In genomic region chr5:17154211-17154996, GRCh38 we compare ENCODE assay signal across 16 cellular contexts.
A peak's percentile ranks its signal among the peaks of the same experiment; 100 is the strongest.
DNase-seq lines count a peak whose midpoint lies in the region; ATAC-seq and TF ChIP-seq lines count a peak whose summit lies in the region.
"Had no signal": no experiment of that assay in that cellular context is flagged by ENCODE, and none has a peak within 500 bp of the region (broad histone marks: within the 10 kb centered on the region; RNA-seq: fewer than 3 reads in every experiment).

No MANE protein-coding gene starts in this region.

- H3K4me1 ChIP-seq in breast epithelium = no peaks in the 10 kb centered on the region
- H3K4me1 ChIP-seq in SJSA1 (replicated peaks) = peaks cover 65% of the 10 kb centered on the region
- H3K4me1 ChIP-seq in ovary (ENCODE audit: insufficient read depth) = no peaks in the 10 kb centered on the region

- H3K36me3 Mint-ChIP-seq in MCF 10A (ENCODE audit: insufficient read depth, unreplicated experiment) (no peaks in the 10 kb centered on the region), type B pancreatic cell (no peaks in the 10 kb centered on the region)

- CTCF ChIA-PET in MCF 10A (lab: Yijun Ruan, JAX) = interaction anchor here (0.6 to 3.0 kb wide), 10 partner anchors 21 to 1162 kb away, joined by 3 to 22 read pairs (median 4); no protein-coding TSS in a partner anchor

- H3K27ac ChIP-seq in breast epithelium = no peak overlapping the region
- peak overlapping the region; percentile 74 for H3K27ac ChIP-seq in SJSA1
- H3K27ac ChIP-seq in ovary = no peak overlapping the region

- H3K27me3 Mint-ChIP-seq in MCF 10A (ENCODE audit: insufficient read depth, unreplicated experiment) (no peaks in the 10 kb centered on the region), type B pancreatic cell (no peaks in the 10 kb centered on the region)

- intact Hi-C loops in MCF 10A (cut with micrococcal nuclease) (no loop called here), breast epithelium (cut with DNase I; ENCODE audit: low total_unique reads) (loop anchor here (5.0 kb wide), 1 partner anchor 622 kb away; no protein-coding TSS in a partner anchor), ovary (cut with DNase I) (no loop called here)

- H3K27me3 ChIP-seq in breast epithelium (no peaks in the 10 kb centered on the region), SJSA1 (replicated peaks) (no peaks in the 10 kb centered on the region), ovary (no peaks in the 10 kb centered on the region)

- TF ChIP-seq POLR2A in breast epithelium (IDR thresholded peaks at IDR 0.05) (no peak), ovary (IDR thresholded peaks at IDR 0.05) (no peak)

- DNase-seq in MCF 10A (ENCODE audit: unreplicated experiment) (peak; percentile 56), breast epithelium (ENCODE audit: low spot score in 2 of 2) (no peak), SJSA1 (ENCODE audit: low read depth in 1 of 2, low spot score in 2 of 2) (peak in 1 of 2 experiments; percentile 91), NCI-H345 treated with DMSO at 0.1 percent for 48 hours (lab: John Stamatoyannopoulos, UW; ENCODE audit: unreplicated experiment) (no peak), type B pancreatic cell (ENCODE audit: extremely low spot score, unreplicated experiment) (no peak), ovary (no peak)
- DNase-seq in effector CD8-positive, alpha-beta T cell (lab: John Stamatoyannopoulos, UW) = no peak
- DNase-seq: ACHN; activated CD4-positive, alpha-beta T cell treated with anti-CD3 and anti-CD28 coated beads, Interleukin-2, amount 50 U/mL, for 48 hours; activated naive CD4-positive, alpha-beta T cell; cortex of kidney; DND-41; Kasumi-1; NCI-H526 treated with DMSO at 0.1 percent for 48 hours; T-helper 1 cell had no signal

- H3K4me1 Mint-ChIP-seq in MCF 10A (ENCODE audit: insufficient read depth, unreplicated experiment) = peaks cover 31% of the 10 kb centered on the region
- H3K4me1 Mint-ChIP-seq in type B pancreatic cell (ENCODE audit: unreplicated experiment) = no peaks in the 10 kb centered on the region

- TF ChIP-seq EP300 in ovary (IDR thresholded peaks at IDR 0.05) = no peak

- H3K4me3 Mint-ChIP-seq in MCF 10A (ENCODE audit: unreplicated experiment) (no peak overlapping the region), type B pancreatic cell (no peak overlapping the region)

- 89 to 94% (median 93%) methylated on average over 5 of the region's 5 CpGs for WGBS in ovary, 3 donors

- H3K9me3 Mint-ChIP-seq in MCF 10A (ENCODE audit: unreplicated experiment) = no peaks in the 10 kb centered on the region
- no peaks in the 10 kb centered on the region for H3K9me3 Mint-ChIP-seq in type B pancreatic cell

- no TSS peak for BruUV-seq in MCF 10A (replicated peaks; lab: Mats Ljungman, UMichigan)

- H3K9me3 ChIP-seq in breast epithelium = no peaks in the 10 kb centered on the region
- 0 out of 2 replicates have a peak, but pooled peaks cover 3% of the 10 kb centered on the region for H3K9me3 ChIP-seq in SJSA1 (replicated peaks)
- no peaks in the 10 kb centered on the region for H3K9me3 ChIP-seq in ovary

- peak; percentile 84 for ATAC-seq in esophagus mucosa

- POLR2A ChIA-PET in MCF 10A (lab: Yijun Ruan, JAX) = interaction anchor here (0.6 to 1.1 kb wide), 3 partner anchors 43 to 1236 kb away, joined by 3 to 5 read pairs (median 4); partner anchors contain the start of gene MYO10

- no peak for TF ChIP-seq CTCF in MCF 10A (IDR thresholded peaks at IDR 0.05; ENCODE audit: unreplicated experiment)
- TF ChIP-seq CTCF in breast epithelium (IDR thresholded peaks at IDR 0.05) = no peak
- no peak for TF ChIP-seq CTCF in type B pancreatic cell (conservative IDR thresholded peaks at IDR 0.05)
- TF ChIP-seq CTCF in ovary (IDR thresholded peaks at IDR 0.05) = no peak

- no peaks in the 10 kb centered on the region for H3K36me3 ChIP-seq in breast epithelium
- H3K36me3 ChIP-seq in SJSA1 = no peaks in the 10 kb centered on the region
- H3K36me3 ChIP-seq in ovary = no peaks in the 10 kb centered on the region

- H3K27ac Mint-ChIP-seq in MCF 10A (ENCODE audit: low read depth, unreplicated experiment) (no peak overlapping the region), type B pancreatic cell (no peak overlapping the region)

- H3K4me3 ChIP-seq in breast epithelium (no peak overlapping the region), SJSA1 (no peak overlapping the region), ovary (no peak overlapping the region)
